8 cellular contexts compared by ENCODE assay signal in the genomic region with DNA sequence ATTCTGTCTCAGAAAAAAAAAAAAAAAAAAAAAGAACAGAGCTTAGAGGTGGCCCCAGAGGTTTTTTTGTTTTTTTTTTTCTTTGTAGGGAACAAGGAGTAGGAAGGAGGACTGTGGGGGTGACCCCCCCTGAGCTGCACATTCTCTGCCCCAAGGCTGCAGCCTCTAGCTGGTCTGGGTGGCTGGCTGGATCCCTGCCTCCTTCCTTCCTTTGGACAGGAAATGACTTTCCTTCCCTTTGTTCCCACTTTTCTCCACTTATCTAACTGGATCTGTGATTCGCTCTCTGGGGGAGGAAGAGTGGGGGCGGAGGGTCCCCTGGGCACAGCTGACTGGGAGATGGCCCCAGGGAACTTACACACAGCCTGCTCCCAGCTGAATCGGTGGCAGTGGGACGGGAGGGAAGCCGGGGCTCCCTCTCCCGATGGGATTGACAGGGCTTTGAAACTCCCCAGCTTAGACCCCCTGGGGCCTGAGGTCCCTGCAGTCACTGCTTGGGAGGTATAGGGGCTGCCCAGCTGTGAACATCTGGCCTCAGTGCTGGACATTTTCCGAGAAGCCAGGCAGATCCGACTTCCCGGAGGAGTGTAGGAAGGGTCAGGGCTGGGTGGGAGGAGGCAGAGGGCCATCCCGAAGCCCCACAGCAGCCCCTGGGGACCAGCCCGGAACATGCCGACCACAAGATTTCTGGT. TPM values are rescaled to one million over a fixed set of nuclear protein-coding genes. Genes with fewer than 3 reads are reported as not detected.
DNase-seq lines count a peak whose midpoint lies in the region; ATAC-seq and TF ChIP-seq lines count a peak whose summit lies in the region.

No MANE protein-coding gene starts in this region.

- no peaks in the 10 kb centered on the region for H3K9me3 Mint-ChIP-seq in WTC11
- no peaks in the 10 kb centered on the region for H3K9me3 Mint-ChIP-seq in CD8-positive, alpha-beta T cell

- POLR2A ChIA-PET in WTC11 (lab: Charles Lee), result interaction anchor here (0.6 to 1.3 kb wide), 3 partner anchors 73 to 237 kb away, joined by 3 to 9 read pairs (median 3); a partner anchor contains a TSS
- POLR2A ChIA-PET in CD8-positive, alpha-beta T cell (lab: Charles Lee), result no interaction called here

- peaks cover 7% of the 10 kb centered on the region for H3K4me1 ChIP-seq in rectal smooth muscle tissue (ENCODE audit: control insufficient read depth, insufficient read depth, low read length)
- peaks cover 19% of the 10 kb centered on the region for H3K4me1 ChIP-seq in CD8-positive, alpha-beta T cell (ENCODE audit: insufficient read depth, low read length)

- CTCF ChIA-PET in WTC11 (lab: Charles Lee), result interaction anchor here (0.6 to 4.7 kb wide), 10 partner anchors 17 to 202 kb away, joined by 3 to 20 read pairs (median 4); no protein-coding TSS in a partner anchor
- CTCF ChIA-PET in CD8-positive, alpha-beta T cell (lab: Charles Lee), result interaction anchor here (1.1 kb wide), 1 partner anchor 31 kb away, joined by 3 read pairs; no protein-coding TSS in a partner anchor

- peak overlapping the region; percentile 65; the same call in 1 of the 2 replicates for H3K27ac Mint-ChIP-seq in WTC11
- H3K27ac Mint-ChIP-seq in CD8-positive, alpha-beta T cell, result no peak overlapping the region

- peak overlapping the region; percentile 91 for H3K4me3 Mint-ChIP-seq in WTC11
- no peak overlapping the region for H3K4me3 Mint-ChIP-seq in CD8-positive, alpha-beta T cell

- intact Hi-C loops in left cardiac atrium (cut with DNase I), result no loop called here
- intact Hi-C loops in CD8-positive, alpha-beta T cell (cut with DNase I, micrococcal nuclease), result no loop called here

- ATAC-seq in WTC11 (peak; percentile 5; the same call in 1 of the 2 replicates), left cardiac atrium (peak; percentile 24 to 36), GM19395 (IDR thresholded peaks at IDR 0.05; ENCODE audit: unreplicated experiment) (no peak), omental fat pad (ENCODE audit: low FRiP score) (no peak)
- ATAC-seq in CD8-positive, alpha-beta T cell, result no peak

- H3K9me3 ChIP-seq in CD8-positive, alpha-beta T cell (ENCODE audit: low read length), result no peaks in the 10 kb centered on the region

- no peak overlapping the region for H3K9ac ChIP-seq in rectal smooth muscle tissue (ENCODE audit: low read length)

- H3K36me3 ChIP-seq in rectal smooth muscle tissue (ENCODE audit: control insufficient read depth, insufficient read depth, low read length), result peaks cover 4% of the 10 kb centered on the region
- H3K36me3 ChIP-seq in CD8-positive, alpha-beta T cell (ENCODE audit: insufficient read depth, low read length), result no peaks in the 10 kb centered on the region

- DNase-seq in EL (peak; percentile 90), WTC11 (ENCODE audit: low spot score) (no peak), left cardiac atrium (peak; percentile 70), occipital lobe (lab: John Stamatoyannopoulos, UW) (no peak), omental fat pad (ENCODE audit: low spot score) (no peak)
- DNase-seq in CD8-positive, alpha-beta T cell, result no peak

- no peaks in the 10 kb centered on the region for H3K27me3 Mint-ChIP-seq in WTC11 (ENCODE audit: low read depth)
- peaks cover 49% of the 10 kb centered on the region for H3K27me3 Mint-ChIP-seq in CD8-positive, alpha-beta T cell (ENCODE audit: low read depth)

- no peaks in the 10 kb centered on the region for H3K27me3 ChIP-seq in rectal smooth muscle tissue (ENCODE audit: control insufficient read depth, insufficient read depth, low read length)
- peaks cover 24% of the 10 kb centered on the region for H3K27me3 ChIP-seq in CD8-positive, alpha-beta T cell (ENCODE audit: insufficient read depth, low read length)

- H3K36me3 Mint-ChIP-seq in WTC11, result peaks cover 21% of the 10 kb centered on the region
- H3K36me3 Mint-ChIP-seq in CD8-positive, alpha-beta T cell, result no peaks in the 10 kb centered on the region

- H3K4me3 ChIP-seq in rectal smooth muscle tissue (ENCODE audit: low read length), result peak overlapping the region; percentile 14
- no peak overlapping the region for H3K4me3 ChIP-seq in CD8-positive, alpha-beta T cell (ENCODE audit: low read depth, low read length)

- H3K4me1 Mint-ChIP-seq in WTC11, result peaks cover 49% of the 10 kb centered on the region
- peaks cover 18% of the 10 kb centered on the region for H3K4me1 Mint-ChIP-seq in CD8-positive, alpha-beta T cell (ENCODE audit: low read depth)

- H3K27ac ChIP-seq in rectal smooth muscle tissue (ENCODE audit: low read depth, low read length), result peak overlapping the region; percentile 46
- H3K27ac ChIP-seq in CD8-positive, alpha-beta T cell (ENCODE audit: low read depth, low read length), result no peak overlapping the region

- TF ChIP-seq CTCF in WTC11 (IDR thresholded peaks at IDR 0.05), result no peak
- no peak for TF ChIP-seq CTCF in CD8-positive, alpha-beta T cell (IDR thresholded peaks at IDR 0.05)
- no peak for TF ChIP-seq CTCF in omental fat pad (IDR thresholded peaks at IDR 0.05)

TF ChIP-seq in WTC11, 78 proteins besides CTCF, POLR2A, EP300 and RAD21:
- TF ChIP-seq ZNF423 (CRISPR knock-in tag; IDR thresholded peaks at IDR 0.05), result peak; percentile 59; the same call in 1 of the 2 replicates
- TF ChIP-seq GTF2I (CRISPR knock-in tag; conservative IDR thresholded peaks at IDR 0.05), result no peak

RNA-seq across cellular contexts. Expression of a gene that starts 2.1 kb away (rescaled TPM):
- total RNA-seq in WTC11 (2021), result 70.9 to 78.3 TPM (median 76.6 TPM) in 3 replicates
- 10 to 100 TPM; 75.1 to 82.8 TPM for total RNA-seq in left cardiac atrium
- total RNA-seq in CD8-positive, alpha-beta T cell, result under 1 TPM in 1 of 2 experiments, not detected in 1; 0.30 TPM
- 11.4 TPM for total RNA-seq in occipital lobe
- total RNA-seq in omental fat pad, result 10 to 100 TPM; 10.4 to 34.0 (median 17.4) TPM

RNA-seq across cellular contexts. Expression of a gene that starts 18.4 kb away (rescaled TPM):
- 0.48 to 1.4 TPM (median 0.94 TPM) in 3 replicates for total RNA-seq in WTC11 (2021)
- total RNA-seq in left cardiac atrium, result not detected
- not detected for total RNA-seq in CD8-positive, alpha-beta T cell
- total RNA-seq in occipital lobe, result not detected
- total RNA-seq in omental fat pad, result not detected

RNA-seq across cellular contexts. Expression of a gene that starts 24.6 kb away (rescaled TPM):
- total RNA-seq in WTC11 (2021) (0.82 to 2.0 TPM (median 1.1 TPM) in 3 replicates), left cardiac atrium (1 to 10 TPM; 5.4 to 7.3 TPM), occipital lobe (1.2 TPM), omental fat pad (10 to 100 TPM in 1 of 4 donors, 1 to 10 TPM in 2, under 1 TPM in 1; 0.82 to 13.1 (median 2.0) TPM)
- total RNA-seq in CD8-positive, alpha-beta T cell, result 1 to 10 TPM; 1.4 to 2.2 TPM

RNA-seq across cellular contexts. Expression of a gene that starts 46.8 kb away (rescaled TPM):
- 2.6 to 3.8 TPM (median 2.7 TPM) in 3 replicates for total RNA-seq in WTC11 (2021)
- 1 to 10 TPM; 3.9 to 4.0 TPM for total RNA-seq in left cardiac atrium
- total RNA-seq in CD8-positive, alpha-beta T cell, result under 1 TPM; 0.53 to 0.81 TPM
- 2.7 TPM for total RNA-seq in occipital lobe
- 1 to 10 TPM in 2 of 4 donors, under 1 TPM in 2; 0.63 to 1.9 (median 0.95) TPM for total RNA-seq in omental fat pad

Comparison
In these comparisons a context has a peak if more than half of its experiments do, and no peak if none do; other contexts are left out.
1. DNase-seq: peak in EL (single experiment) and left cardiac atrium (single experiment); none in WTC11 (single experiment), CD8-positive, alpha-beta T cell (0 of 7), occipital lobe (single experiment) and omental fat pad (single experiment).
2. ATAC-seq: peak in WTC11 (single experiment) and left cardiac atrium (2 of 2); none in CD8-positive, alpha-beta T cell (single experiment), GM19395 (single experiment) and omental fat pad (single experiment).